Comparison of ENCODE assay signal across 19 cellular contexts in the genomic region with DNA sequence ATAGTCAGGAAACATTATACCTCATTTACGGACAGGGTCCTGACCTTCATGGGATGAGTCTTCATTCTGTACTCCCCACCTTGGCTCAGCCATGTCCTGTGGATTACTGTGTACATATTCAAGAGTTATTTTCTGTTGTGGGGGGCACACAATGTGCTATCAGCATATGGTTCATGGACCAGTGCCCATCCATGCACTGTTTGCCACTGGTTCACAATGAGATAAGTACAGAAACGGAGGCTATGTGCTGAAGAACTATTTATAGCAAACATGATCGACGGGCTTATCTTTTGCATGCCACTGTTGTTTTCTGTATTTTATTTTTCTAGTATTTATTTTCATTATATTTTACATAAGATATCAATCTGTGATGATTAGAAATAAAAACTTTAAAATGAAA. TPM values are rescaled to one million over a fixed set of nuclear protein-coding genes. Genes with fewer than 3 reads are reported as not detected.
DNase-seq lines count a peak whose midpoint lies in the region; ATAC-seq and TF ChIP-seq lines count a peak whose summit lies in the region.
"Had no signal": no experiment of that assay in that cellular context is flagged by ENCODE, and none has a peak within 500 bp of the region (broad histone marks: within the 10 kb centered on the region; RNA-seq: fewer than 3 reads in every experiment).

No MANE protein-coding gene starts in this region.

- H3K27ac Mint-ChIP-seq in natural killer cell (peak overlapping the region; percentile 83 to 89), chondrocyte (ENCODE audit: unreplicated experiment) (no peak overlapping the region)
- H3K27ac Mint-ChIP-seq in natural killer cell treated with Interleukin-12 subunit alpha and Interleukin-12 subunit beta and Interleukin-15 and Interleukin-18, amount 100 ng/mL, for 72 hours, result peak overlapping the region in 1 of 2 donors; percentile 79
- H3K27ac Mint-ChIP-seq in effector memory CD8-positive, alpha-beta T cell, result peak overlapping the region; percentile 20 to 72
- H3K27ac Mint-ChIP-seq: H9 had no signal

- H3K9me3 ChIP-seq in mucosa of rectum (ENCODE audit: control insufficient read depth in 2 of 2, low read length in 2 of 2), result no peaks in the 10 kb centered on the region
- H3K9me3 ChIP-seq: MG63 had no signal

- peak overlapping the region; percentile 82 to 86 for H3K27ac ChIP-seq in mucosa of rectum (ENCODE audit: low read depth in 2 of 2, low read length in 2 of 2)
- H3K27ac ChIP-seq: C4-2B, KMS-11 had no signal

- H3K4me1 ChIP-seq in mucosa of rectum (ENCODE audit: control insufficient read depth in 2 of 2, insufficient read depth in 2 of 2, low read length in 2 of 2), result peaks cover 47 to 57% of the 10 kb centered on the region in 2 donors

- TF ChIP-seq CTCF in natural killer cell (IDR thresholded peaks at IDR 0.05) (no peak), chondrocyte (IDR thresholded peaks at IDR 0.05) (no peak)

- peaks cover 18 to 21% of the 10 kb centered on the region in 2 donors for H3K36me3 ChIP-seq in mucosa of rectum (ENCODE audit: control insufficient read depth in 2 of 2, insufficient read depth in 2 of 2, low read length in 2 of 2)

- intact Hi-C loops in natural killer cell (cut with micrococcal nuclease), result no loop called here

- no peak overlapping the region for H3K4me3 ChIP-seq in mucosa of rectum (ENCODE audit: low read length in 2 of 2)
- H3K4me3 ChIP-seq: MG63 had no signal

- no peak for ATAC-seq in natural killer cell
- ATAC-seq in natural killer cell treated with Interleukin-12 subunit alpha and Interleukin-12 subunit beta and Interleukin-15 and Interleukin-18, amount 100 ng/mL, for 72 hours, result no peak
- no peak for ATAC-seq in effector memory CD8-positive, alpha-beta T cell (replicated peaks)
- ATAC-seq: HepG2 had no signal

- H3K9ac ChIP-seq in mucosa of rectum (ENCODE audit: low read depth in 1 of 2, low read length in 2 of 2), result peak overlapping the region in 1 of 2 donors; percentile 9
- H3K9ac ChIP-seq: KMS-11 had no signal

- no peak overlapping the region for H3K4me3 Mint-ChIP-seq in natural killer cell
- no peak overlapping the region for H3K4me3 Mint-ChIP-seq in natural killer cell treated with Interleukin-12 subunit alpha and Interleukin-12 subunit beta and Interleukin-15 and Interleukin-18, amount 100 ng/mL, for 72 hours
- H3K4me3 Mint-ChIP-seq in effector memory CD8-positive, alpha-beta T cell, result no peak overlapping the region
- no peak overlapping the region for H3K4me3 Mint-ChIP-seq in chondrocyte (ENCODE audit: unreplicated experiment)
- H3K4me3 Mint-ChIP-seq: H9 had no signal

- H3K27me3 Mint-ChIP-seq in natural killer cell (ENCODE audit: low read depth in 2 of 2) (no peaks in the 10 kb centered on the region), chondrocyte (ENCODE audit: low read depth) (no peaks in the 10 kb centered on the region)
- H3K27me3 Mint-ChIP-seq in natural killer cell treated with Interleukin-12 subunit alpha and Interleukin-12 subunit beta and Interleukin-15 and Interleukin-18, amount 100 ng/mL, for 72 hours, result no peaks in the 10 kb centered on the region
- H3K27me3 Mint-ChIP-seq in effector memory CD8-positive, alpha-beta T cell, result no peaks in the 10 kb centered on the region

- H3K9me3 Mint-ChIP-seq in natural killer cell (no peaks in the 10 kb centered on the region), chondrocyte (ENCODE audit: low read depth) (no peaks in the 10 kb centered on the region)
- no peaks in the 10 kb centered on the region for H3K9me3 Mint-ChIP-seq in natural killer cell treated with Interleukin-12 subunit alpha and Interleukin-12 subunit beta and Interleukin-15 and Interleukin-18, amount 100 ng/mL, for 72 hours
- H3K9me3 Mint-ChIP-seq in effector memory CD8-positive, alpha-beta T cell, result no peaks in the 10 kb centered on the region
- H3K9me3 Mint-ChIP-seq: H9 had no signal

- DNase-seq in natural killer cell (no peak), SW 1271 (lab: John Stamatoyannopoulos, UW) (no peak), chondrocyte (ENCODE audit: low spot score) (no peak), NCI-H146 (lab: John Stamatoyannopoulos, UW) (no peak)
- DNase-seq in natural killer cell treated with Interleukin-12 subunit alpha and Interleukin-12 subunit beta and Interleukin-15 and Interleukin-18, amount 100 ng/mL, for 72 hours (ENCODE audit: low spot score), result no peak
- no peak for DNase-seq in effector memory CD8-positive, alpha-beta T cell
- DNase-seq in activated CD4-positive, CD25-positive, alpha-beta regulatory T cell treated with anti-CD3 and anti-CD28 coated beads, Interleukin-2, amount 50 U/mL, for 72 hours, result no peak
- DNase-seq: DND-41, GDM1, H9, MG63, NCI-H1105, NCI-H187, NCI-H446 treated with DMSO at 0.1 percent for 48 hours, NCI-H774 had no signal

- H3K36me3 Mint-ChIP-seq in natural killer cell, result no peaks in the 10 kb centered on the region
- H3K36me3 Mint-ChIP-seq in natural killer cell treated with Interleukin-12 subunit alpha and Interleukin-12 subunit beta and Interleukin-15 and Interleukin-18, amount 100 ng/mL, for 72 hours, result peaks cover 18% of the 10 kb centered on the region
- H3K36me3 Mint-ChIP-seq in effector memory CD8-positive, alpha-beta T cell (ENCODE audit: insufficient read depth), result peaks cover 22% of the 10 kb centered on the region
- H3K36me3 Mint-ChIP-seq in chondrocyte (ENCODE audit: low read depth), result peaks cover 8% of the 10 kb centered on the region

- H3K27me3 ChIP-seq in mucosa of rectum (ENCODE audit: control insufficient read depth in 2 of 2, insufficient read depth in 2 of 2, low read length in 2 of 2), result no peaks in the 10 kb centered on the region
- H3K27me3 ChIP-seq: MG63 had no signal

- H3K4me1 Mint-ChIP-seq in natural killer cell (peaks cover 67 to 84% of the 10 kb centered on the region in 2 donors), chondrocyte (ENCODE audit: low read depth) (peaks cover 27% of the 10 kb centered on the region)
- peaks cover 46 to 50% of the 10 kb centered on the region in 2 donors for H3K4me1 Mint-ChIP-seq in natural killer cell treated with Interleukin-12 subunit alpha and Interleukin-12 subunit beta and Interleukin-15 and Interleukin-18, amount 100 ng/mL, for 72 hours (ENCODE audit: low read depth in 2 of 2)
- peaks cover 66 to 68% of the 10 kb centered on the region in 2 donors for H3K4me1 Mint-ChIP-seq in effector memory CD8-positive, alpha-beta T cell (ENCODE audit: low read depth in 2 of 2)

RNA-seq across cellular contexts. Expression of a gene that starts 56.4 kb away (rescaled TPM):
- total RNA-seq in natural killer cell (under 1 TPM; 0.25 to 0.31 (median 0.25) TPM), chondrocyte (0.26 to 0.30 TPM (median 0.29 TPM) in 3 replicates)
- 1 to 10 TPM; 1.6 to 1.7 TPM for total RNA-seq in natural killer cell treated with Interleukin-12 subunit alpha and Interleukin-12 subunit beta and Interleukin-15 and Interleukin-18, amount 100 ng/mL, for 72 hours
- total RNA-seq: H9 had no signal
